Comparison of ENCODE assay signal across 1 cellular context in genomic region chr9:19050637-19051591, GRCh38.
TF ChIP-seq lines count a peak whose summit lies in the region.

No MANE protein-coding gene starts in this region.

TF ChIP-seq in K562, 482 proteins besides CTCF, POLR2A, EP300 and RAD21:
- no peak for TF ChIP-seq ELF1 (tag; IDR thresholded peaks at IDR 0.05)
- TF ChIP-seq LEF1 (IDR thresholded peaks at IDR 0.05), result 0 out of 2 replicates have a peak, but pooled peaks have one; percentile 21
- no peak for TF ChIP-seq TCF7 (IDR thresholded peaks at IDR 0.05; ENCODE audit: borderline replicate concordance)
- peak in 1 of 2 experiments; percentile 28; a peak in 1 of 4 replicates for TF ChIP-seq FOXA3 (CRISPR knock-in tag; conservative IDR thresholded peaks at IDR 0.05 in 1 of 2, IDR thresholded peaks at IDR 0.05 in 1 of 2)
- TF ChIP-seq ZNF217 (CRISPR knock-in tag; IDR thresholded peaks at IDR 0.05), result no peak
